ENCODE assay signal across 8 cellular contexts in genomic region chr6:78867370-78868040, GRCh38. TPM values are rescaled to one million over a fixed set of nuclear protein-coding genes. Genes with fewer than 3 reads are reported as not detected.
DNase-seq lines count a peak whose midpoint lies in the region; ATAC-seq, FAIRE-seq and TF ChIP-seq lines count a peak whose summit lies in the region.

Gene IRAK1BP1 (plus strand): TSS chr6:78867551. CDS start chr6:78867577, 26 bp downstream.

- 0 to 1% methylated on average over 47 to 48 of the region's 48 CpGs for WGBS in pancreas, 2 donors

- peak within 1 kb of the TSS; percentile 67 for H3K4me3 ChIP-seq in GM06990 (replicated peaks; ENCODE audit: low read depth, low read length)
- peak within 1 kb of the TSS; percentile 74 for H3K4me3 ChIP-seq in HEK293 (ENCODE audit: low read depth, low read length)
- H3K4me3 ChIP-seq in SK-N-MC, result peak within 1 kb of the TSS; percentile 82
- H3K4me3 ChIP-seq in pancreas, result peak within 1 kb of the TSS; percentile 60 to 94 (median 86)
- H3K4me3 ChIP-seq in tibial artery, result peak within 1 kb of the TSS; percentile 82 to 88

- DNase-seq in GM06990 (ENCODE audit: extremely low read depth, insufficient read length), result peak; percentile 93
- peak; percentile 66 for DNase-seq in MV-4-11 (lab: John Stamatoyannopoulos, UW)
- no peak for DNase-seq in SK-N-MC (ENCODE audit: low read depth, low spot score)
- DNase-seq in activated naive CD4-positive, alpha-beta T cell treated with anti-CD3 and anti-CD28 coated beads, Interleukin-2, amount 50 U/mL, for 72 hours (ENCODE audit: low spot score in 2 of 2), result peak; percentile 75 to 82
- DNase-seq in Right ventricle myocardium superior, result peak; percentile 90
- peak; percentile 80 to 94 (median 87) for DNase-seq in pancreas
- DNase-seq in tibial artery, result peak; percentile 67 to 83

- H3K36me3 Mint-ChIP-seq in activated naive CD4-positive, alpha-beta T cell treated with anti-CD3 and anti-CD28 coated beads, Interleukin-2, amount 50 U/mL, for 72 hours, result peaks cover 6 to 10% of the 10 kb centered on the region in 2 donors

- H3K27ac ChIP-seq in HEK293 (ENCODE audit: extremely low read depth, low read depth, low read length) (peak within 1 kb of the TSS; percentile 76), SK-N-MC (no peak within 1 kb of the TSS), pancreas (peak within 1 kb of the TSS; percentile 67 to 81 (median 76)), tibial artery (peak within 1 kb of the TSS; percentile 49 to 58)

- no peaks in the 10 kb centered on the region for H3K9me3 ChIP-seq in HEK293 (ENCODE audit: control insufficient read depth, insufficient read depth, low read depth, low read length)
- H3K9me3 ChIP-seq in SK-N-MC (ENCODE audit: low read depth, low read length), result no peaks in the 10 kb centered on the region
- H3K9me3 ChIP-seq in pancreas, result no peaks in the 10 kb centered on the region
- no peaks in the 10 kb centered on the region for H3K9me3 ChIP-seq in tibial artery

- H3K9ac ChIP-seq in SK-N-MC (ENCODE audit: insufficient read length), result peak within 1 kb of the TSS; percentile 71

- intact Hi-C loops in Right ventricle myocardium superior (cut with DNase I) (no loop called here), pancreas (cut with DNase I) (no loop called here), tibial artery (cut with DNase I; ENCODE audit: low total_unique reads) (no loop called here)

- peak; percentile 32 for TF ChIP-seq CTCF in GM06990 (IDR thresholded peaks at IDR 0.05; ENCODE audit: insufficient read depth, low read length, poor library complexity, severe bottlenecking)
- peak; percentile 94 for TF ChIP-seq CTCF in HEK293 (tag by site-specific recombination; IDR thresholded peaks at IDR 0.05)
- no peak for TF ChIP-seq CTCF in pancreas (IDR thresholded peaks at IDR 0.05)
- no peak for TF ChIP-seq CTCF in tibial artery (IDR thresholded peaks at IDR 0.05)

- no peaks in the 10 kb centered on the region for H3K9me3 Mint-ChIP-seq in activated naive CD4-positive, alpha-beta T cell treated with anti-CD3 and anti-CD28 coated beads, Interleukin-2, amount 50 U/mL, for 72 hours

- CTCF ChIA-PET in HEK293 (lab: Yijun Ruan, JAX), result no interaction called here

- H3K4me1 ChIP-seq in HEK293 (ENCODE audit: control insufficient read depth, insufficient read depth, low read length) (no peaks in the 10 kb centered on the region), pancreas (peaks cover 0 to 12% (median 0%) of the 10 kb centered on the region in 3 donors), tibial artery (no peaks in the 10 kb centered on the region)

- H3K27ac Mint-ChIP-seq in activated naive CD4-positive, alpha-beta T cell treated with anti-CD3 and anti-CD28 coated beads, Interleukin-2, amount 50 U/mL, for 72 hours, result peak within 1 kb of the TSS; percentile 94 to 97

- POLR2A ChIA-PET in HEK293 (lab: Yijun Ruan, JAX), result interaction anchor here (0.6 to 1.2 kb wide), 3 partner anchors 151 to 669 kb away, joined by 4 to 5 read pairs (median 5); partner anchors contain the start of genes LCA5 and PHIP

- H3K36me3 ChIP-seq in GM06990 (ENCODE audit: control insufficient read depth, insufficient read depth, low read length) (no peaks in the 10 kb centered on the region), HEK293 (ENCODE audit: control insufficient read depth in 2 of 2, insufficient read depth in 1 of 2, low read length in 2 of 2) (peaks cover 0 to 15% of the 10 kb centered on the region in 2 experiments; a peak in 1 of 3 replicates), SK-N-MC (ENCODE audit: insufficient read depth, low read length) (no peaks in the 10 kb centered on the region), pancreas (no peaks in the 10 kb centered on the region), tibial artery (no peaks in the 10 kb centered on the region)

- no peaks in the 10 kb centered on the region for H3K27me3 ChIP-seq in GM06990 (replicated peaks; ENCODE audit: control insufficient read depth, insufficient read depth, low read length)
- H3K27me3 ChIP-seq in pancreas, result no peaks in the 10 kb centered on the region
- H3K27me3 ChIP-seq in tibial artery, result no peaks in the 10 kb centered on the region

- peak; percentile 96 to 98 for ATAC-seq in activated naive CD4-positive, alpha-beta T cell treated with anti-CD3 and anti-CD28 coated beads, Interleukin-2, amount 50 U/mL, for 72 hours
- ATAC-seq in Right ventricle myocardium superior (ENCODE audit: poor library complexity), result peak; percentile 99
- peak; percentile 98 to 99 (median 99) for ATAC-seq in pancreas

- no peak for FAIRE-seq in pancreas (lab: Jason Lieb, UNC)

TF ChIP-seq in HEK293, 187 proteins besides CTCF, POLR2A, EP300 and RAD21 (continues in another document):
- TF ChIP-seq SCRT2 (tag by site-specific recombination; IDR thresholded peaks at IDR 0.05), result peak; percentile 80
- no peak for TF ChIP-seq ZNF837 (tag by site-specific recombination; IDR thresholded peaks at IDR 0.05)
- no peak for TF ChIP-seq ZNF704 (tag by site-specific recombination; IDR thresholded peaks at IDR 0.05)
- TF ChIP-seq ZNF558 (tag by site-specific recombination; IDR thresholded peaks at IDR 0.05), result peak; percentile 17; the same call in 1 of the 2 replicates
- no peak for TF ChIP-seq ZNF157 (tag by site-specific recombination; IDR thresholded peaks at IDR 0.05)
- no peak for TF ChIP-seq ZBTB10 (tag by site-specific recombination; IDR thresholded peaks at IDR 0.05)
- peak; percentile 59 for TF ChIP-seq ZNF660 (tag by site-specific recombination; IDR thresholded peaks at IDR 0.05)
- no peak for TF ChIP-seq ZNF362 (tag by site-specific recombination; IDR thresholded peaks at IDR 0.05)
- TF ChIP-seq ZNF624 (tag by site-specific recombination; IDR thresholded peaks at IDR 0.05), result 0 out of 2 replicates have a peak, but pooled peaks have one; percentile 55
- peak; percentile 99 for TF ChIP-seq ZNF600 (tag by site-specific recombination; IDR thresholded peaks at IDR 0.05)
- TF ChIP-seq GLIS1 (tag by site-specific recombination; IDR thresholded peaks at IDR 0.05), result peak; percentile 99
- no peak for TF ChIP-seq ZNF510 (tag by site-specific recombination; IDR thresholded peaks at IDR 0.05; ENCODE audit: insufficient replicate concordance)
- TF ChIP-seq BCL11A (tag by site-specific recombination; IDR thresholded peaks at IDR 0.05; ENCODE audit: low read depth), result no peak
- no peak for TF ChIP-seq ZNF239 (tag by site-specific recombination; IDR thresholded peaks at IDR 0.05)
- no peak for TF ChIP-seq ZBTB6 (tag by site-specific recombination; IDR thresholded peaks at IDR 0.05)
- TF ChIP-seq ZNF169 (tag by site-specific recombination; IDR thresholded peaks at IDR 0.05), result no peak

RNA-seq across cellular contexts. Expression of gene IRAK1BP1, which starts in this region (rescaled TPM):
- 1 to 10 TPM in 1 of 2 donors, under 1 TPM in 1; 0.68 to 2.3 TPM for total RNA-seq in activated naive CD4-positive, alpha-beta T cell treated with anti-CD3 and anti-CD28 coated beads, Interleukin-2, amount 50 U/mL, for 72 hours
- total RNA-seq in Right ventricle myocardium superior (4.4 TPM), pancreas (1 to 10 TPM; 2.4 to 5.6 (median 4.0) TPM)
- polyA plus RNA-seq in pancreas, result 1 to 10 TPM; 2.4 to 2.5 TPM

Comparison
In these comparisons a context has a peak if more than half of its experiments do, and no peak if none do; other contexts are left out.
1. CTCF ChIP-seq: peak in GM06990 (single experiment) and HEK293 (single experiment); none in pancreas (0 of 4) and tibial artery (0 of 2).
2. Peak in every context shown above with its lines, with median percentiles within 50 percentile points of each other: H3K4me3 ChIP-seq and ATAC-seq.